ENCODE assay signal across 21 cellular contexts in genomic region chr2:173653427-173653795, GRCh38.
DNase-seq lines count a peak whose midpoint lies in the region; ATAC-seq, FAIRE-seq and TF ChIP-seq lines count a peak whose summit lies in the region.
"Had no signal": no experiment of that assay in that cellular context is flagged by ENCODE, and none has a peak within 500 bp of the region (broad histone marks: within the 10 kb centered on the region; RNA-seq: fewer than 3 reads in every experiment).

No MANE protein-coding gene starts in this region.

- POLR2A ChIA-PET in A549 (lab: Yijun Ruan, JAX): interaction anchor here (1.4 kb wide), 1 partner anchor 683 kb away, joined by 3 read pairs; no protein-coding TSS in a partner anchor
- POLR2A ChIA-PET in HEK293T (lab: Yijun Ruan, JAX): interaction anchor here (0.8 kb wide), 1 partner anchor 8 kb away, joined by 3 read pairs; no protein-coding TSS in a partner anchor

- no peak overlapping the region for H3K9ac ChIP-seq in mammary epithelial cell (ENCODE audit: insufficient read depth, low read length)

- TF ChIP-seq RAD21 in A549 (conservative IDR thresholded peaks at IDR 0.05 in 1 of 2, IDR thresholded peaks at IDR 0.05 in 1 of 2): no peak

- H3K4me1 ChIP-seq in A549 (peaks cover 60% of the 10 kb centered on the region), mammary epithelial cell (ENCODE audit: insufficient read depth, low read length) (peaks cover 49% of the 10 kb centered on the region), upper lobe of left lung (no peaks in the 10 kb centered on the region), HAP-1 (peaks cover 23% of the 10 kb centered on the region)
- H3K4me1 ChIP-seq: upper lobe of right lung had no signal

- TF ChIP-seq CTCF in A549 (IDR thresholded peaks at IDR 0.05) (no peak), mammary epithelial cell (conservative IDR thresholded peaks at IDR 0.05 in 1 of 2, IDR thresholded peaks at IDR 0.05 in 1 of 2; ENCODE audit: extremely low read depth in 1 of 2, insufficient read depth in 1 of 2, low read depth in 1 of 2, low read length in 2 of 2) (no peak), neural crest cell (conservative IDR thresholded peaks at IDR 0.05) (no peak), upper lobe of left lung (IDR thresholded peaks at IDR 0.05) (no peak)

- H3K27me3 Mint-ChIP-seq in neural crest cell (ENCODE audit: low read depth): no peaks in the 10 kb centered on the region

- no TSS peak for BruUV-seq in mammary epithelial cell (replicated peaks; lab: Mats Ljungman, UMichigan)

- FAIRE-seq in A549 (lab: Jason Lieb, UNC): no peak

- intact Hi-C loops in mammary epithelial cell (cut with micrococcal nuclease): loop anchor here (10.0 kb wide), 1 partner anchor 691 kb away; no protein-coding TSS in a partner anchor

- no peaks in the 10 kb centered on the region for H3K36me3 Mint-ChIP-seq in neural crest cell (ENCODE audit: low read depth)
- H3K36me3 Mint-ChIP-seq: activated CD4-positive, alpha-beta memory T cell treated with anti-CD3 and anti-CD28 coated beads for 36 hours; CD8-positive, alpha-beta T cell; IgD-negative memory B cell; natural killer cell had no signal

- H3K9me3 Mint-ChIP-seq in neural crest cell: no peaks in the 10 kb centered on the region
- H3K9me3 Mint-ChIP-seq: activated CD4-positive, alpha-beta memory T cell treated with anti-CD3 and anti-CD28 coated beads for 36 hours; CD8-positive, alpha-beta T cell; natural killer cell had no signal

- H3K36me3 ChIP-seq in mammary epithelial cell (ENCODE audit: insufficient read depth, low read length) (no peaks in the 10 kb centered on the region), upper lobe of left lung (no peaks in the 10 kb centered on the region), HAP-1 (replicated peaks) (no peaks in the 10 kb centered on the region)
- H3K36me3 ChIP-seq: upper lobe of right lung, WERI-Rb-1 had no signal

- H3K4me3 ChIP-seq in A549 (0 out of 3 replicates have a peak overlapping the region, but pooled peaks have one; percentile 2), mammary epithelial cell (replicated peaks in 1 of 3; ENCODE audit: insufficient read depth in 1 of 3, low read depth in 2 of 3, low read length in 3 of 3) (no peak overlapping the region), upper lobe of left lung (no peak overlapping the region), HAP-1 (no peak overlapping the region)
- H3K4me3 ChIP-seq: upper lobe of right lung had no signal

- in situ Hi-C loops in mammary epithelial cell (cut with MboI; ENCODE audit: low sequenced_read_pairs in 2 of 2) (loop anchor here in 1 of 2 donors (25.0 kb wide), 1 partner anchor 241 kb away; no protein-coding TSS in a partner anchor), HAP-1 (cut with MboI; ENCODE audit: low sequenced_read_pairs) (no loop called here)

- H2AFZ ChIP-seq in mammary epithelial cell (ENCODE audit: low read depth, low read length): no peak overlapping the region

- no peaks in the 10 kb centered on the region for H4K20me1 ChIP-seq in mammary epithelial cell (ENCODE audit: insufficient read depth, low read length)

- no peak overlapping the region for H3K27ac Mint-ChIP-seq in neural crest cell (ENCODE audit: unreplicated experiment)
- H3K27ac Mint-ChIP-seq: activated CD4-positive, alpha-beta memory T cell treated with anti-CD3 and anti-CD28 coated beads for 36 hours; CD8-positive, alpha-beta T cell; IgD-negative memory B cell; natural killer cell had no signal

- no peak for ATAC-seq in A549
- ATAC-seq in upper lobe of left lung (ENCODE audit: low FRiP score in 2 of 2): no peak
- no peak for ATAC-seq in HG03045 (IDR thresholded peaks at IDR 0.05; ENCODE audit: unreplicated experiment)
- no peak for ATAC-seq in GM18868 (IDR thresholded peaks at IDR 0.05; ENCODE audit: unreplicated experiment)
- ATAC-seq: CD8-positive, alpha-beta T cell; natural killer cell had no signal

- CTCF ChIA-PET in A549 (lab: Yijun Ruan, JAX) (no interaction called here), HEK293T (lab: Yijun Ruan, JAX) (interaction anchor here (0.6 to 0.8 kb wide), 2 partner anchors 583 to 691 kb away, joined by 3 read pairs; no protein-coding TSS in a partner anchor), mammary epithelial cell (lab: Charles Lee; ENCODE audit: low non-redundant PET) (no interaction called here)

- peak overlapping the region; percentile 73 for H3K4me2 ChIP-seq in A549
- H3K4me2 ChIP-seq in mammary epithelial cell (ENCODE audit: insufficient read depth, low read depth, low read length): peak overlapping the region; percentile 66

- DNase-seq in A549 (ENCODE audit: low read depth in 1 of 2, low spot score in 1 of 2) (no peak), HEK293T (ENCODE audit: extremely low spot score) (no peak), mammary epithelial cell (no peak), neural crest cell (ENCODE audit: low read depth, low spot score) (no peak), upper lobe of left lung (no peak), HAP-1 (ENCODE audit: low spot score in 2 of 2) (no peak)
- DNase-seq: activated CD4-positive, alpha-beta memory T cell treated with anti-CD3 and anti-CD28 coated beads for 36 hours; activated naive CD4-positive, alpha-beta T cell treated with anti-CD3 and anti-CD28 coated beads, Interleukin-2, amount 50 U/mL, for 16 hours; activated T-cell treated with anti-CD3 and anti-CD28 coated beads, Interleukin-2, amount 50 U/mL, for 1 hour; CD8-positive, alpha-beta T cell; cortex of kidney; erythroblast; natural killer cell; NCI-H2029 treated with DMSO at 0.1 percent for 48 hours; stimulated activated naive CD4-positive, alpha-beta T cell treated with Interleukin-2 at 50 U/mL for 16 hours; T-helper 1 cell; upper lobe of right lung; WERI-Rb-1 had no signal

- TF ChIP-seq EP300 in A549 (IDR thresholded peaks at IDR 0.05): no peak
- TF ChIP-seq EP300 in upper lobe of left lung (IDR thresholded peaks at IDR 0.05): no peak

- H3K9me3 ChIP-seq in A549 (no peaks in the 10 kb centered on the region), mammary epithelial cell (replicated peaks; ENCODE audit: insufficient read depth, low read length) (no peaks in the 10 kb centered on the region), upper lobe of left lung (no peaks in the 10 kb centered on the region), HAP-1 (peaks cover 3% of the 10 kb centered on the region; the same call in 1 of the 2 replicates)
- H3K9me3 ChIP-seq: upper lobe of right lung had no signal

- H3K4me3 Mint-ChIP-seq in neural crest cell: peak overlapping the region; percentile 8
- H3K4me3 Mint-ChIP-seq: activated CD4-positive, alpha-beta memory T cell treated with anti-CD3 and anti-CD28 coated beads for 36 hours; CD8-positive, alpha-beta T cell; IgD-negative memory B cell; natural killer cell had no signal

- 76% methylated on average over 6 of the region's 6 CpGs for WGBS in A549 (ENCODE audit: missing lambda C conversion rate)
- 82% methylated on average over 6 of the region's 6 CpGs for WGBS in mammary epithelial cell (ENCODE audit: low coverage, missing lambda C conversion rate)
- WGBS in upper lobe of left lung, 2 donors: 94% methylated on average over 6 of the region's 6 CpGs

- H3K27ac ChIP-seq in A549 (peak overlapping the region; percentile 63 to 84), mammary epithelial cell (ENCODE audit: insufficient read depth, low read depth, low read length) (peak overlapping the region; percentile 98), upper lobe of left lung (no peak overlapping the region)
- H3K27ac ChIP-seq: upper lobe of right lung, WERI-Rb-1 had no signal

- no peaks in the 10 kb centered on the region for H3K79me2 ChIP-seq in mammary epithelial cell (ENCODE audit: insufficient read depth, low read length)

- TF ChIP-seq POLR2A in A549 (IDR thresholded peaks at IDR 0.05; ENCODE audit: low read length) (no peak), upper lobe of left lung (IDR thresholded peaks at IDR 0.05) (no peak)

- dilution Hi-C loops in mammary epithelial cell (cut with HindIII; ENCODE audit: low sequenced_read_pairs): no loop called here

- no peaks in the 10 kb centered on the region for H3K27me3 ChIP-seq in mammary epithelial cell (ENCODE audit: insufficient read depth, low read length)
- H3K27me3 ChIP-seq in upper lobe of left lung: no peaks in the 10 kb centered on the region
- no peaks in the 10 kb centered on the region for H3K27me3 ChIP-seq in HAP-1 (ENCODE audit: low read depth)
- H3K27me3 ChIP-seq: upper lobe of right lung had no signal

- H3K4me1 Mint-ChIP-seq in neural crest cell: peaks cover 27% of the 10 kb centered on the region
- H3K4me1 Mint-ChIP-seq: IgD-negative memory B cell, natural killer cell had no signal

TF ChIP-seq in A549, 52 proteins besides CTCF, POLR2A, EP300 and RAD21 (continues in another document):
- TF ChIP-seq JUNB (IDR thresholded peaks at IDR 0.05): no peak
- TF ChIP-seq, protein P1, sequence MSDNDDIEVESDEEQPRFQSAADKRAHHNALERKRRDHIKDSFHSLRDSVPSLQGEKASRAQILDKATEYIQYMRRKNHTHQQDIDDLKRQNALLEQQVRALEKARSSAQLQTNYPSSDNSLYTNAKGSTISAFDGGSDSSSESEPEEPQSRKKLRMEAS (IDR thresholded peaks at IDR 0.05): no peak
- no peak for TF ChIP-seq ESRRA (IDR thresholded peaks at IDR 0.05; ENCODE audit: borderline replicate concordance, low read length)

TF ChIP-seq in HEK293T, 16 proteins besides CTCF, POLR2A, EP300 and RAD21:
- TF ChIP-seq HDGF (IDR thresholded peaks at IDR 0.05; ENCODE audit: borderline replicate concordance): no peak
- TF ChIP-seq PKNOX1 (IDR thresholded peaks at IDR 0.05): peak; percentile 97
- 0 out of 2 replicates have a peak, but pooled peaks have one; percentile 29 for TF ChIP-seq LEF1 (IDR thresholded peaks at IDR 0.05; ENCODE audit: borderline replicate concordance)
- TF ChIP-seq CTBP1 (IDR thresholded peaks at IDR 0.05; ENCODE audit: borderline replicate concordance): peak; percentile 96
- no peak for TF ChIP-seq FOXK2 (IDR thresholded peaks at IDR 0.05)
- TF ChIP-seq SP1 (IDR thresholded peaks at IDR 0.05): no peak
- peak; percentile 58 for TF ChIP-seq ARNT (IDR thresholded peaks at IDR 0.05)
- no peak for TF ChIP-seq L3MBTL2 (conservative IDR thresholded peaks at IDR 0.05)
- TF ChIP-seq FOXM1 (IDR thresholded peaks at IDR 0.05; ENCODE audit: borderline replicate concordance): 0 out of 2 replicates have a peak, but pooled peaks have one; percentile 17
- no peak for TF ChIP-seq FOXA1 (IDR thresholded peaks at IDR 0.05)
TF ChIP-seq in HEK293T: peak in this region for 5.

Comparison
In these comparisons a context has a peak if more than half of its experiments do, and no peak if none do; other contexts are left out.
1. H3K27ac ChIP-seq: peak in A549 (2 of 2) and mammary epithelial cell (single experiment); none in upper lobe of left lung (0 of 4).